In the genomic region with DNA sequence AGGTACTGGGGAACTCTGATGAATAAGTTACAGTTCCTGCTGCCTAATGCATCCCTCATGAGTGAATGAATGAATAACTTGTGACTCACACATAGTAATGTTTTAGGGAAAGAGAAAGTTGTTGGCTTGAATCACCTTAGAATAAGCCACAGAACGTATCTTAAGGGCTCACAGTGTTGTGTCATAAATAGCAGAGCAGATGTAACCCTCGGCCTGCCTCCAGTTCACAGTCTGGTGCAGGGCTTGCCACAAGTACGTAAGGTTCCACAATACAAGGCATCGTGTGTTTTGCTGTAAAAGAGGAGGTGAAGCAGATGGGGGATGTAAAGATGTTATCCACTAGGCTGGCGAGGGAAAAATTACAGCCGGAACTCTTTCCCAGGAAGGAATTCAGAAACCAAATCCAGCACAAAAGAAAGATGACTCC, we compare ENCODE assay signal across 11 cellular contexts.
A peak's percentile ranks its signal among the peaks of the same experiment; 100 is the strongest.
DNase-seq lines count a peak whose midpoint lies in the region; ATAC-seq, FAIRE-seq and TF ChIP-seq lines count a peak whose summit lies in the region.
"Had no signal": no experiment of that assay in that cellular context is flagged by ENCODE, and none has a peak within 500 bp of the region (broad histone marks: within the 10 kb centered on the region; RNA-seq: fewer than 3 reads in every experiment).

No MANE protein-coding gene starts in this region.

- H3K27ac ChIP-seq in endothelial cell of umbilical vein (ENCODE audit: insufficient read depth, low read depth, low read length): peak overlapping the region; percentile 95
- H3K27ac ChIP-seq in esophagus muscularis mucosa (replicated peaks in 1 of 4): no peak overlapping the region

- H3K4me1 Mint-ChIP-seq in progenitor cell of endocrine pancreas (ENCODE audit: low read depth): peaks cover 11% of the 10 kb centered on the region

- peak overlapping the region; percentile 90 for H3K4me2 ChIP-seq in endothelial cell of umbilical vein (ENCODE audit: insufficient read depth, low read length)

- H3K36me3 ChIP-seq in endothelial cell of umbilical vein (ENCODE audit: control insufficient read depth in 2 of 2, extremely low read depth in 1 of 2, insufficient read depth in 2 of 2, low read length in 2 of 2) (no peaks in the 10 kb centered on the region), esophagus muscularis mucosa (no peaks in the 10 kb centered on the region)

- H3K9me3 ChIP-seq in endothelial cell of umbilical vein (replicated peaks; ENCODE audit: control insufficient read depth, insufficient read depth, low read length) (no peaks in the 10 kb centered on the region), esophagus muscularis mucosa (no peaks in the 10 kb centered on the region)

- H3K79me2 ChIP-seq in endothelial cell of umbilical vein (ENCODE audit: control insufficient read depth, insufficient read depth, low read length): no peaks in the 10 kb centered on the region

- no peak for TF ChIP-seq EP300 in esophagus muscularis mucosa (IDR thresholded peaks at IDR 0.05)

- H3K4me1 ChIP-seq in endothelial cell of umbilical vein (ENCODE audit: control insufficient read depth, extremely low read depth, insufficient read depth, low read length): peaks cover 29% of the 10 kb centered on the region
- H3K4me1 ChIP-seq in esophagus muscularis mucosa: no peaks in the 10 kb centered on the region

- H3K36me3 Mint-ChIP-seq in progenitor cell of endocrine pancreas (ENCODE audit: insufficient read depth): no peaks in the 10 kb centered on the region

- FAIRE-seq in HTR-8/SVneo (lab: Jason Lieb, UNC): peak; percentile 66
- FAIRE-seq in endothelial cell of umbilical vein (lab: Jason Lieb, UNC): no peak

- intact Hi-C loops in endothelial cell of umbilical vein (cut with micrococcal nuclease): loop anchor here (1.0 to 5.0 kb wide), 6 partner anchors 8 to 865 kb away; partner anchors contain the start of gene CEMIP2
- intact Hi-C loops in esophagus muscularis mucosa (cut with DNase I): no loop called here

- no peaks in the 10 kb centered on the region for H3K27me3 Mint-ChIP-seq in progenitor cell of endocrine pancreas

- ATAC-seq in GM18907 (IDR thresholded peaks at IDR 0.05; ENCODE audit: unreplicated experiment): peak; percentile 94
- ATAC-seq: left colon had no signal

- no peaks in the 10 kb centered on the region for H4K20me1 ChIP-seq in endothelial cell of umbilical vein (replicated peaks; ENCODE audit: control insufficient read depth, extremely low read depth, insufficient read depth, low read length)

- peak overlapping the region; percentile 85 for H2AFZ ChIP-seq in endothelial cell of umbilical vein (ENCODE audit: low read depth, low read length)

- no peaks in the 10 kb centered on the region for H3K9me3 Mint-ChIP-seq in progenitor cell of endocrine pancreas (ENCODE audit: low read depth)
- H3K9me3 Mint-ChIP-seq: activated T-cell treated with anti-CD3 and anti-CD28 coated beads, Interleukin-2, amount 50 U/mL, for 72 hours had no signal

- peak overlapping the region; percentile 76 for H3K9ac ChIP-seq in endothelial cell of umbilical vein (replicated peaks; ENCODE audit: extremely low read depth, insufficient read depth, low read length)

- H3K27ac Mint-ChIP-seq in progenitor cell of endocrine pancreas: peak overlapping the region; percentile 54
- H3K27ac Mint-ChIP-seq: activated T-cell treated with anti-CD3 and anti-CD28 coated beads, Interleukin-2, amount 50 U/mL, for 72 hours had no signal

- dilution Hi-C loops in endothelial cell of umbilical vein (cut with MboI; ENCODE audit: extremely low pct_ligation_motif_present, low sequenced_read_pairs): no loop called here

- no peak overlapping the region for H3K4me3 Mint-ChIP-seq in progenitor cell of endocrine pancreas (ENCODE audit: low read depth)
- H3K4me3 Mint-ChIP-seq: activated T-cell treated with anti-CD3 and anti-CD28 coated beads, Interleukin-2, amount 50 U/mL, for 72 hours had no signal

- H3K27me3 ChIP-seq in endothelial cell of umbilical vein (ENCODE audit: control insufficient read depth in 2 of 2, insufficient read depth in 2 of 2, low read length in 2 of 2) (no peaks in the 10 kb centered on the region), esophagus muscularis mucosa (peaks cover 0 to 4% (median 0%) of the 10 kb centered on the region in 4 donors)

- no TSS peak for BruUV-seq in endothelial cell of umbilical vein (replicated peaks; lab: Mats Ljungman, UMichigan)

- WGBS in esophagus muscularis mucosa: 49% methylated on average over 6 of the region's 6 CpGs

- TF ChIP-seq POLR2A in endothelial cell of umbilical vein (IDR thresholded peaks at IDR 0.05; ENCODE audit: low read depth, low read length): peak; percentile 61
- TF ChIP-seq POLR2A in esophagus muscularis mucosa (IDR thresholded peaks at IDR 0.05; ENCODE audit: low read depth): no peak

- no peaks in the 10 kb centered on the region for H3K9me1 ChIP-seq in endothelial cell of umbilical vein (replicated peaks; ENCODE audit: control insufficient read depth, extremely low read depth, insufficient read depth, low read length)

- TF ChIP-seq CTCF in endothelial cell of umbilical vein (IDR thresholded peaks at IDR 0.05; ENCODE audit: extremely low read depth in 1 of 2, insufficient read depth in 1 of 2, low read depth in 1 of 2, low read length in 2 of 2): no peak
- TF ChIP-seq CTCF in progenitor cell of endocrine pancreas (IDR thresholded peaks at IDR 0.05; ENCODE audit: unreplicated experiment): no peak
- TF ChIP-seq CTCF in esophagus muscularis mucosa (IDR thresholded peaks at IDR 0.05): no peak

- H3K4me3 ChIP-seq in endothelial cell of umbilical vein (replicated peaks in 1 of 3; ENCODE audit: insufficient read depth in 1 of 3, low read depth in 1 of 3, low read length in 3 of 3): peak overlapping the region in 2 of 3 experiments; percentile 20 to 57
- H3K4me3 ChIP-seq in esophagus muscularis mucosa: no peak overlapping the region

- DNase-seq in HTR-8/SVneo (ENCODE audit: insufficient read length, low spot score): peak; percentile 56
- peak; percentile 87 for DNase-seq in endothelial cell of umbilical vein (ENCODE audit: low read depth, low spot score)
- no peak for DNase-seq in progenitor cell of endocrine pancreas (ENCODE audit: low spot score, unreplicated experiment)
- DNase-seq in esophagus muscularis mucosa (ENCODE audit: extremely low spot score): no peak
- DNase-seq in NCI-H2171 treated with DMSO at 0.1 percent for 48 hours (lab: John Stamatoyannopoulos, UW): no peak
- DNase-seq in effector CD8-positive, alpha-beta T cell (lab: John Stamatoyannopoulos, UW): no peak
- no peak for DNase-seq in NCI-H2227 treated with DMSO at 0.1 percent for 48 hours (lab: John Stamatoyannopoulos, UW)
- DNase-seq: activated T-cell treated with anti-CD3 and anti-CD28 coated beads, Interleukin-2, amount 50 U/mL, for 72 hours; left colon; NCI-H1436 treated with DMSO at 0.1 percent for 48 hours had no signal

- CTCF ChIA-PET in endothelial cell of umbilical vein (lab: Charles Lee): interaction anchor here (2.5 kb wide), 1 partner anchor 22 kb away, joined by 8 read pairs; no protein-coding TSS in a partner anchor

- POLR2A ChIA-PET in endothelial cell of umbilical vein (lab: Charles Lee): no interaction called here

TF ChIP-seq in endothelial cell of umbilical vein, 7 proteins besides CTCF, POLR2A, EP300 and RAD21:
- TF ChIP-seq GATA2 (IDR thresholded peaks at IDR 0.05; ENCODE audit: insufficient read depth, insufficient read length, low read depth, low read length): peak; percentile 68
- no peak for TF ChIP-seq MYC (IDR thresholded peaks at IDR 0.05; ENCODE audit: low read depth, low read length)
- no peak for TF ChIP-seq EZH2 (IDR thresholded peaks at IDR 0.05; ENCODE audit: borderline replicate concordance, low read depth, low read length, severe bottlenecking)
- TF ChIP-seq JUN (IDR thresholded peaks at IDR 0.05; ENCODE audit: borderline replicate concordance, insufficient read depth, insufficient read length, low read depth): peak; percentile 72
- peak; percentile 23 for TF ChIP-seq POLR2AphosphoS5 (IDR thresholded peaks at IDR 0.05; ENCODE audit: insufficient read depth, low read depth, low read length)
- peak; percentile 90 for TF ChIP-seq FOS (IDR thresholded peaks at IDR 0.05; ENCODE audit: borderline replicate concordance, insufficient read depth, low read length)
- TF ChIP-seq, protein P1, sequence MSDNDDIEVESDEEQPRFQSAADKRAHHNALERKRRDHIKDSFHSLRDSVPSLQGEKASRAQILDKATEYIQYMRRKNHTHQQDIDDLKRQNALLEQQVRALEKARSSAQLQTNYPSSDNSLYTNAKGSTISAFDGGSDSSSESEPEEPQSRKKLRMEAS (IDR thresholded peaks at IDR 0.05; ENCODE audit: insufficient read depth, insufficient read length): no peak

Comparison
In these comparisons a context has a peak if more than half of its experiments do, and no peak if none do; other contexts are left out.
1. DNase-seq: peak in HTR-8/SVneo (single experiment) and endothelial cell of umbilical vein (single experiment); none in progenitor cell of endocrine pancreas (single experiment), esophagus muscularis mucosa (single experiment), NCI-H2171 treated with DMSO at 0.1 percent for 48 hours (single experiment), effector CD8-positive, alpha-beta T cell (single experiment) and NCI-H2227 treated with DMSO at 0.1 percent for 48 hours (single experiment).
2. H3K4me3 ChIP-seq: peak in endothelial cell of umbilical vein (2 of 3); none in esophagus muscularis mucosa (0 of 4).